Comparison of ENCODE assay signal across 19 cellular contexts in genomic region chr5:7017004-7017770, GRCh38.
DNase-seq lines count a peak whose midpoint lies in the region; ATAC-seq and TF ChIP-seq lines count a peak whose summit lies in the region.
"Had no signal": no experiment of that assay in that cellular context is flagged by ENCODE, and none has a peak within 500 bp of the region (broad histone marks: within the 10 kb centered on the region; RNA-seq: fewer than 3 reads in every experiment).

No MANE protein-coding gene starts in this region.

- peaks cover 23% of the 10 kb centered on the region for H3K4me1 Mint-ChIP-seq in glutamatergic neuron (ENCODE audit: low read depth, unreplicated experiment)
- H3K4me1 Mint-ChIP-seq: CD4-positive, CD25-positive, alpha-beta regulatory T cell; GM23338 had no signal

- peak; percentile 98 for DNase-seq in DMS 273 (lab: John Stamatoyannopoulos, UW; ENCODE audit: unreplicated experiment)
- DNase-seq in DMS 273 treated with DMSO at 0.1 percent for 48 hours (lab: John Stamatoyannopoulos, UW), result peak; percentile 79
- DNase-seq in NCI-H524 (lab: John Stamatoyannopoulos, UW), result peak; percentile 57 to 93
- DNase-seq in glutamatergic neuron, result peak; percentile 66
- no peak for DNase-seq in SHP77 treated with DMSO at 0.1 percent for 48 hours (lab: John Stamatoyannopoulos, UW)
- DNase-seq: CD4-positive, CD25-positive, alpha-beta regulatory T cell; DMS79 treated with DMSO at 0.1 percent for 48 hours; HCEC 1CT; KG1; NCI-H1105; NCI-H2081 treated with DMSO at 0.1 percent for 48 hours; NCI-H345; NCI-H69 had no signal

- H3K27me3 Mint-ChIP-seq in glutamatergic neuron (ENCODE audit: unreplicated experiment), result peaks cover 6% of the 10 kb centered on the region
- H3K27me3 Mint-ChIP-seq: CD4-positive, CD25-positive, alpha-beta regulatory T cell had no signal

- ATAC-seq in HG02678 (IDR thresholded peaks at IDR 0.05; ENCODE audit: unreplicated experiment), result no peak
- ATAC-seq in HG02798 (IDR thresholded peaks at IDR 0.05; ENCODE audit: poor library complexity, unreplicated experiment), result no peak
- ATAC-seq: GM12878, GM23338, Right ventricle myocardium inferior had no signal

- H3K27ac Mint-ChIP-seq in glutamatergic neuron (ENCODE audit: unreplicated experiment), result peak overlapping the region; percentile 93
- H3K27ac Mint-ChIP-seq: CD4-positive, CD25-positive, alpha-beta regulatory T cell; GM23338; T-helper 1 cell treated with Interleukin-12 subunit alpha and Interleukin-12 subunit beta and Interleukin-4 antibody, amounts not matched to agents 30 μg/mL and 1 μg/mL, for 36 hours had no signal

- peak overlapping the region; percentile 55 for H3K4me3 Mint-ChIP-seq in glutamatergic neuron (ENCODE audit: unreplicated experiment)
- H3K4me3 Mint-ChIP-seq: CD4-positive, CD25-positive, alpha-beta regulatory T cell; GM23338; T-helper 1 cell treated with Interleukin-12 subunit alpha and Interleukin-12 subunit beta and Interleukin-4 antibody, amounts not matched to agents 30 μg/mL and 1 μg/mL, for 36 hours had no signal

- no peak for TF ChIP-seq CTCF in glutamatergic neuron (IDR thresholded peaks at IDR 0.05; ENCODE audit: partially characterized antibody, unreplicated experiment)

- peaks cover 13% of the 10 kb centered on the region for H3K36me3 Mint-ChIP-seq in glutamatergic neuron (ENCODE audit: unreplicated experiment)
- H3K36me3 Mint-ChIP-seq: CD4-positive, CD25-positive, alpha-beta regulatory T cell had no signal

- peaks cover 11% of the 10 kb centered on the region for H3K9me3 Mint-ChIP-seq in glutamatergic neuron (ENCODE audit: unreplicated experiment)
